8 cellular contexts compared by ENCODE assay signal in the genomic region with DNA sequence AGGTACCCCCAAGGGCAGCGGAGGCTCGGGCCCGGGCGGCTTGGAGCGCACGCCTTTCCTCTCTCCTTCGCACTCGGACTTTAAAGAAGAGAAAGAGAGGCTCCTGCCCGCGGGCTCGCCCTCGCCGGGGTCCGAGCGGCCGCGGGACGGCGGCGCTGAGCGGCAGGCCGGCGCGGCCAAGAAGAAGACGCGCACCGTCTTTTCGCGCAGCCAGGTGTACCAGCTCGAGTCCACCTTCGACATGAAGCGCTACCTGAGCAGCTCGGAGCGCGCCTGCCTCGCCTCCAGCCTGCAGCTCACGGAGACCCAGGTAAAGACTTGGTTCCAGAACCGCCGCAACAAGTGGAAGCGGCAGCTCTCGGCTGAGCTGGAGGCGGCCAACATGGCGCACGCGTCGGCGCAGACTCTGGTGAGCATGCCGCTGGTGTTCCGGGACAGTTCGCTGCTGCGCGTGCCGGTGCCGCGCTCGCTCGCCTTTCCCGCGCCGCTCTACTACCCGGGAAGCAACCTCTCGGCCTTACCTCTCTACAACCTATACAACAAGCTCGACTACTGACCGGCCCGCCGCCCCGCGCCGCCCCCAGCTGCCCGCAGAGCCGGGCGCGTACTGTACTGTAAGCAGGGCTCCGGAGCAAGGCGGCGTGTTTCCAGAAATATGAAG. TPM values are rescaled to one million over a fixed set of nuclear protein-coding genes. Genes with fewer than 3 reads are reported as not detected.
DNase-seq lines count a peak whose midpoint lies in the region; ATAC-seq, FAIRE-seq and TF ChIP-seq lines count a peak whose summit lies in the region.

No MANE protein-coding gene starts in this region.

- no peak for ATAC-seq in right cardiac atrium

- no peak overlapping the region for H2AFZ ChIP-seq in PC-9

- no peaks in the 10 kb centered on the region for H3K9me2 ChIP-seq in PC-9 (ENCODE audit: insufficient read depth)

- FAIRE-seq in GM12891 (lab: Jason Lieb, UNC) (peak; percentile 92), small intestine (lab: Jason Lieb, UNC) (no peak), RCC 7860 (lab: Jason Lieb, UNC) (no peak)

- WGBS in right cardiac atrium, result 1% methylated on average over 76 of the region's 76 CpGs
- WGBS in small intestine, 3 donors, result 1 to 4% (median 2%) methylated on average over 59 to 76 of the region's 76 CpGs

- H3K36me3 ChIP-seq in small intestine (ENCODE audit: control insufficient read depth in 2 of 2, insufficient read depth in 2 of 2, low read length in 2 of 2) (no peaks in the 10 kb centered on the region), PC-9 (ENCODE audit: low read depth) (no peaks in the 10 kb centered on the region)

- CTCF ChIA-PET in PC-9 (lab: Charles Lee), result no interaction called here

- intact Hi-C loops in right cardiac atrium (cut with DNase I), result no loop called here
- intact Hi-C loops in PC-9 (cut with micrococcal nuclease; ENCODE audit: unreplicated experiment), result loop anchor here (10.0 kb wide), 1 partner anchor 145 kb away; a partner anchor contains a TSS

- H3K4me1 ChIP-seq in right cardiac atrium (ENCODE audit: control insufficient read depth, insufficient read depth, low read length) (peaks cover 7% of the 10 kb centered on the region), small intestine (ENCODE audit: control insufficient read depth in 2 of 2, insufficient read depth in 1 of 2, low read depth in 1 of 2, low read length in 1 of 2) (peaks cover 0 to 6% of the 10 kb centered on the region in 2 donors), PC-9 (replicated peaks; ENCODE audit: insufficient read depth) (no peaks in the 10 kb centered on the region; the same call in 1 of the 2 replicates)

- H3K4me2 ChIP-seq in PC-9, result no peak overlapping the region

- POLR2A ChIA-PET in PC-9 (lab: Charles Lee; ENCODE audit: unreplicated experiment), result no interaction called here

- H3K27me3 ChIP-seq in right cardiac atrium (ENCODE audit: control insufficient read depth, insufficient read depth) (no peaks in the 10 kb centered on the region), small intestine (ENCODE audit: control insufficient read depth in 2 of 2, insufficient read depth in 2 of 2, low read length in 2 of 2) (peaks cover 37 to 60% of the 10 kb centered on the region in 2 donors), PC-9 (ENCODE audit: insufficient read depth, low read depth) (0 out of 2 replicates have a peak, but pooled peaks cover 3% of the 10 kb centered on the region)

- no TSS peak for BruUV-seq in PC-9 (replicated peaks; lab: Mats Ljungman, UMichigan)

- H3F3A ChIP-seq in PC-9 (ENCODE audit: insufficient read depth, low read depth), result no peaks in the 10 kb centered on the region

- H3K4me3 ChIP-seq in right cardiac atrium (ENCODE audit: low read length), result peak overlapping the region; percentile 33
- H3K4me3 ChIP-seq in small intestine (ENCODE audit: low read depth in 1 of 2, low read length in 2 of 2), result peak overlapping the region in 1 of 2 donors; percentile 40
- no peak overlapping the region for H3K4me3 ChIP-seq in PC-9

- H3K9me3 ChIP-seq in right cardiac atrium (ENCODE audit: control insufficient read depth, low read length) (no peaks in the 10 kb centered on the region), small intestine (ENCODE audit: control insufficient read depth, low read depth) (no peaks in the 10 kb centered on the region), PC-9 (ENCODE audit: insufficient read depth, low read depth) (no peaks in the 10 kb centered on the region)

- TF ChIP-seq POLR2A in GM12891 (IDR thresholded peaks at IDR 0.05; ENCODE audit: low read depth, low read length), result no peak

- H4K20me1 ChIP-seq in PC-9 (ENCODE audit: insufficient read depth), result no peaks in the 10 kb centered on the region

- H3K27ac ChIP-seq in right cardiac atrium (ENCODE audit: low read length) (no peak overlapping the region), small intestine (ENCODE audit: low read depth in 1 of 2, low read length in 1 of 2) (no peak overlapping the region), PC-9 (no peak overlapping the region)

- peaks cover 4% of the 10 kb centered on the region for H3K79me2 ChIP-seq in PC-9 (ENCODE audit: low read depth)

- no peak for TF ChIP-seq CTCF in PC-9 (conservative IDR thresholded peaks at IDR 0.05)

- no peak for DNase-seq in GM12891 (ENCODE audit: insufficient read length, low spot score)
- DNase-seq in activated CD8-positive, alpha-beta memory T cell treated with anti-CD3 and anti-CD28 coated beads, Interleukin-2, amount 50 U/mL, for 48 hours, result peak; percentile 78
- peak in 1 of 3 donors; percentile 50 for DNase-seq in right cardiac atrium
- peak; percentile 14 for DNase-seq in small intestine
- DNase-seq in RCC 7860 (ENCODE audit: low spot score), result no peak
- DNase-seq in HuH-7.5 (ENCODE audit: low spot score), result no peak
- DNase-seq in PC-9, result no peak
- DNase-seq in NCI-H2081 (lab: John Stamatoyannopoulos, UW), result no peak

TF ChIP-seq in GM12891, 5 proteins besides CTCF, POLR2A, EP300 and RAD21:
- TF ChIP-seq TAF1 (IDR thresholded peaks at IDR 0.05; ENCODE audit: low read depth, low read length) (no peak), POU2F2 (IDR thresholded peaks at IDR 0.05; ENCODE audit: low read depth, low read length) (no peak), SPI1 (IDR thresholded peaks at IDR 0.05; ENCODE audit: low read depth, low read length) (no peak), PAX5 (IDR thresholded peaks at IDR 0.05; ENCODE audit: insufficient read depth, low read length, severe bottlenecking) (no peak), POLR2AphosphoS5 (IDR thresholded peaks at IDR 0.05; ENCODE audit: low read depth, low read length) (no peak)

RNA-seq across cellular contexts. Expression of a gene that starts 1.8 kb away (rescaled TPM):
- polyA plus RNA-seq in GM12891 (2012; ENCODE audit: low read depth, missing spikeins), result 14.7 TPM
- total RNA-seq in right cardiac atrium, result not detected
- polyA plus RNA-seq in right cardiac atrium, result not detected
- under 1 TPM in 1 of 3 donors, not detected in 2; 0.48 TPM for polyA plus RNA-seq in small intestine
- total RNA-seq in PC-9 (2021), result not detected in 2 replicates

RNA-seq across cellular contexts. Expression of a gene that starts 4.5 kb away (rescaled TPM):
- 181 TPM for polyA plus RNA-seq in GM12891 (2012; ENCODE audit: low read depth, missing spikeins)
- total RNA-seq in right cardiac atrium (10 to 100 TPM; 33.7 to 43.0 (median 37.8) TPM), PC-9 (2021) (96.5 and 112 TPM in 2 replicates)
- polyA plus RNA-seq in right cardiac atrium (28.3 TPM), small intestine (10 to 100 TPM; 37.6 to 74.9 (median 52.8) TPM)

RNA-seq across cellular contexts. Expression of a gene that starts 13.9 kb away (rescaled TPM):
- 15.9 TPM for polyA plus RNA-seq in GM12891 (2012; ENCODE audit: low read depth, missing spikeins)
- total RNA-seq in right cardiac atrium (not detected), PC-9 (2021) (not detected in 2 replicates)
- polyA plus RNA-seq in right cardiac atrium (not detected), small intestine (under 1 TPM in 1 of 3 donors, not detected in 2; 0.51 TPM)

Comparison
In these comparisons a context has a peak if more than half of its experiments do, and no peak if none do; other contexts are left out.
1. DNase-seq: peak in activated CD8-positive, alpha-beta memory T cell treated with anti-CD3 and anti-CD28 coated beads, Interleukin-2, amount 50 U/mL, for 48 hours (single experiment) and small intestine (single experiment); none in GM12891 (single experiment), RCC 7860 (single experiment), HuH-7.5 (single experiment), PC-9 (0 of 2) and NCI-H2081 (0 of 2).